In genomic region chr12:103114296-103115055, GRCh38 we compare ENCODE assay signal across 12 cellular contexts.
DNase-seq lines count a peak whose midpoint lies in the region; ATAC-seq and TF ChIP-seq lines count a peak whose summit lies in the region.
"Had no signal": no experiment of that assay in that cellular context is flagged by ENCODE, and none has a peak within 500 bp of the region (broad histone marks: within the 10 kb centered on the region; RNA-seq: fewer than 3 reads in every experiment).

No MANE protein-coding gene starts in this region.

- intact Hi-C loops in activated B cell treated with CpG ODN at 0.5 μM for 24 hours (cut with micrococcal nuclease) = no loop called here
- intact Hi-C loops in uterus (cut with DNase I; ENCODE audit: low total_unique reads) = no loop called here

- H3K4me3 ChIP-seq in uterus (no peak overlapping the region), brain microvascular endothelial cell (ENCODE audit: low read depth, low read length) (no peak overlapping the region)
- H3K4me3 ChIP-seq: thyroid gland had no signal

- in situ Hi-C loops in brain microvascular endothelial cell (cut with HindIII; ENCODE audit: low pct_ligation_motif_present, low sequenced_read_pairs) = no loop called here

- H3K4me1 Mint-ChIP-seq in activated B cell treated with CpG ODN at 0.5 μM for 24 hours (peaks cover 14% of the 10 kb centered on the region), endothelial cell (ENCODE audit: unreplicated experiment) (no peaks in the 10 kb centered on the region)
- H3K4me1 Mint-ChIP-seq: CD8-positive, alpha-beta memory T cell had no signal

- H3K9me3 ChIP-seq in uterus = no peaks in the 10 kb centered on the region
- H3K9me3 ChIP-seq: thyroid gland had no signal

- DNase-seq in activated B cell treated with CpG ODN at 0.5 μM for 24 hours (no peak), uterus (no peak), midbrain (lab: John Stamatoyannopoulos, UW) (no peak), brain microvascular endothelial cell (no peak), endothelial cell (ENCODE audit: low spot score) (no peak)
- DNase-seq: CD8-positive, alpha-beta memory T cell; NCI-H1092 treated with DMSO at 0.1 percent for 48 hours; SHP77; thyroid gland had no signal

- H3K36me3 ChIP-seq in uterus (no peaks in the 10 kb centered on the region), brain microvascular endothelial cell (replicated peaks) (no peaks in the 10 kb centered on the region)
- H3K36me3 ChIP-seq: thyroid gland had no signal

- TF ChIP-seq POLR2A in GM18505 (IDR thresholded peaks at IDR 0.05; ENCODE audit: borderline replicate concordance, extremely low read depth, insufficient read depth, insufficient read length) (no peak), uterus (IDR thresholded peaks at IDR 0.05) (no peak)

- TF ChIP-seq CTCF in activated B cell treated with CpG ODN at 0.5 μM for 24 hours (IDR thresholded peaks at IDR 0.05) (no peak), uterus (IDR thresholded peaks at IDR 0.05) (no peak), brain microvascular endothelial cell (IDR thresholded peaks at IDR 0.05; ENCODE audit: low read depth, low read length, missing control alignments) (no peak), endothelial cell (IDR thresholded peaks at IDR 0.05; ENCODE audit: unreplicated experiment) (no peak)

- POLR2A ChIA-PET in activated B cell treated with CpG ODN at 0.5 μM for 24 hours (lab: Charles Lee) = interaction anchor here (0.7 kb wide), 1 partner anchor 67 kb away, joined by 4 read pairs; no protein-coding TSS in a partner anchor

- H3K27me3 ChIP-seq in uterus = no peaks in the 10 kb centered on the region
- H3K27me3 ChIP-seq in brain microvascular endothelial cell (replicated peaks) = no peaks in the 10 kb centered on the region
- H3K27me3 ChIP-seq: thyroid gland had no signal

- peak overlapping the region; percentile 20 for H3K4me3 Mint-ChIP-seq in activated B cell treated with CpG ODN at 0.5 μM for 24 hours
- no peak overlapping the region for H3K4me3 Mint-ChIP-seq in endothelial cell (ENCODE audit: unreplicated experiment)
- H3K4me3 Mint-ChIP-seq: CD8-positive, alpha-beta memory T cell had no signal

- no peak overlapping the region for H3K27ac ChIP-seq in uterus
- no peak overlapping the region for H3K27ac ChIP-seq in brain microvascular endothelial cell
- H3K27ac ChIP-seq: thyroid gland had no signal

- no peaks in the 10 kb centered on the region for H3K27me3 Mint-ChIP-seq in activated B cell treated with CpG ODN at 0.5 μM for 24 hours
- H3K27me3 Mint-ChIP-seq in endothelial cell (ENCODE audit: unreplicated experiment) = no peaks in the 10 kb centered on the region
- H3K27me3 Mint-ChIP-seq: CD8-positive, alpha-beta memory T cell had no signal

- H3K9me3 Mint-ChIP-seq in activated B cell treated with CpG ODN at 0.5 μM for 24 hours (no peaks in the 10 kb centered on the region), endothelial cell (ENCODE audit: unreplicated experiment) (no peaks in the 10 kb centered on the region)
- H3K9me3 Mint-ChIP-seq: CD8-positive, alpha-beta memory T cell had no signal

- H3K27ac Mint-ChIP-seq in activated B cell treated with CpG ODN at 0.5 μM for 24 hours = no peak overlapping the region
- H3K27ac Mint-ChIP-seq in endothelial cell (ENCODE audit: unreplicated experiment) = no peak overlapping the region
- H3K27ac Mint-ChIP-seq: CD8-positive, alpha-beta memory T cell had no signal

- ATAC-seq in GM18505 (IDR thresholded peaks at IDR 0.05; ENCODE audit: unreplicated experiment) = peak; percentile 98
- ATAC-seq in GM21360 (IDR thresholded peaks at IDR 0.05; ENCODE audit: unreplicated experiment) = peak; percentile 97
- ATAC-seq in HG03064 (IDR thresholded peaks at IDR 0.05; ENCODE audit: low read depth, unreplicated experiment) = peak; percentile 98
- ATAC-seq in activated B cell treated with CpG ODN at 0.5 μM for 24 hours (ENCODE audit: low read depth) = peak; percentile 79

- CTCF ChIA-PET in activated B cell treated with CpG ODN at 0.5 μM for 24 hours (lab: Charles Lee) = no interaction called here

- no peaks in the 10 kb centered on the region for H3K4me1 ChIP-seq in uterus
- H3K4me1 ChIP-seq: thyroid gland had no signal

- H3K36me3 Mint-ChIP-seq in activated B cell treated with CpG ODN at 0.5 μM for 24 hours (ENCODE audit: low read depth) (no peaks in the 10 kb centered on the region), endothelial cell (ENCODE audit: low read depth, unreplicated experiment) (no peaks in the 10 kb centered on the region)
- H3K36me3 Mint-ChIP-seq: CD8-positive, alpha-beta memory T cell had no signal
